ENCODE assay signal across 8 cellular contexts in the genomic region with DNA sequence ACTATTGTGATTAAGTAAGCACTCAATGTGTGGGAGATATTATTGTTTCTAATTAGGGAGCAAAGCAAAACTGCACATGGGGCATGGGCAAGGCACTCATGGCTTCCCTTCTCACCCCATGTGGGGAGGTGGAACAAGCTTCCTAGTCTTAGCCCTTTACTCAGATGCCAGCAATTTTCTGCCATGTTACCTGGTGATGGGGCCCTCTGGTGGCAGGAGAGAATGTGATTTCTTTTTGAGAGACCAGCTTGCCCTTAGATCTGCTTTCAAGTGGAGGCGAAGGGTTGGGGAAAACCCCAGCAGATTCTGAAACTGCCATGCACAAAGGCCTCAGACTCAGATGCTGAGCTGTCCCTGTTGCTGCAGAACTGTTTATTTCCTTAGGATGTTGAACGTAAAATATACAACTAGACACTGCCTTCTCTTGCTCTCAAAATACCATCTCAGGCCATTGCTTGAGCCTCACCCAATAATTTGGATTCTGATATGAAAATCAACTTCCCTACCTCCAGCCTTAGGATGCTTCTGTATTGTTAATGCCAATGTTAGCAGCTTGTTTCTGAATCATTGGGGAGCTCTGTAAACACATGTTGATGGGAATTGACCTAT.
DNase-seq lines count a peak whose midpoint lies in the region; ATAC-seq and TF ChIP-seq lines count a peak whose summit lies in the region.

No MANE protein-coding gene starts in this region.

- DNase-seq in A673 (ENCODE audit: low spot score) (peak; percentile 70), NCI-H2081 treated with DMSO at 0.1 percent for 48 hours (lab: John Stamatoyannopoulos, UW) (peak; percentile 23), dermis blood vessel endothelial cell (peak; percentile 75), naive B cell (peak; percentile 54), testis (peak; percentile 40)

- POLR2A ChIA-PET in A673 (lab: Charles Lee; ENCODE audit: low non-redundant PET) = no interaction called here

- WGBS in testis, 2 donors = 79 to 83% methylated on average over 2 of the region's 2 CpGs

- intact Hi-C loops in A673 (cut with micrococcal nuclease; ENCODE audit: unreplicated experiment) (loop anchor here (2.0 kb wide), 1 partner anchor 1299 kb away; no protein-coding TSS in a partner anchor), testis (cut with DNase I; ENCODE audit: low total_unique reads) (no loop called here)

- no TSS peak for BruUV-seq in A673 (replicated peaks; lab: Mats Ljungman, UMichigan)

- no peak overlapping the region for H3K27ac ChIP-seq in A673 (ENCODE audit: low read depth, low read length, poor library complexity, severe bottlenecking)
- H3K27ac ChIP-seq in testis = no peak overlapping the region

- no peaks in the 10 kb centered on the region for H3K27me3 ChIP-seq in A673 (replicated peaks; ENCODE audit: insufficient read depth, low read depth, low read length, poor library complexity)
- no peaks in the 10 kb centered on the region for H3K27me3 ChIP-seq in testis

- H3K4me1 ChIP-seq in A673 (ENCODE audit: insufficient read depth, low read length, poor library complexity, severe bottlenecking) (peaks cover 3% of the 10 kb centered on the region), testis (no peaks in the 10 kb centered on the region)

- CTCF ChIA-PET in A673 (lab: Charles Lee) = interaction anchor here (0.9 to 1.1 kb wide), 5 partner anchors 87 to 1303 kb away, joined by 3 to 4 read pairs (median 3); no protein-coding TSS in a partner anchor

- peak; percentile 100 for ATAC-seq in GM18502 (IDR thresholded peaks at IDR 0.05; ENCODE audit: poor library complexity, unreplicated experiment)
- peak; percentile 100 for ATAC-seq in HG02870 (IDR thresholded peaks at IDR 0.05; ENCODE audit: unreplicated experiment)
- peak; percentile 96 for ATAC-seq in activated CD4-positive, CD25-positive, alpha-beta regulatory T cell treated with anti-CD3 and anti-CD28 coated beads, Interleukin-2, amount 50 U/mL, for 24 hours
- ATAC-seq in naive B cell (ENCODE audit: low read depth in 2 of 2) = peak; percentile 96 to 97

- no peak for TF ChIP-seq POLR2A in testis (IDR thresholded peaks at IDR 0.05)

- no peaks in the 10 kb centered on the region for H3K36me3 Mint-ChIP-seq in naive B cell

- H3K27ac Mint-ChIP-seq in naive B cell = no peak overlapping the region

- H3K27me3 Mint-ChIP-seq in naive B cell = no peaks in the 10 kb centered on the region

- TF ChIP-seq CTCF in A673 (conservative IDR thresholded peaks at IDR 0.05; ENCODE audit: low read depth, low read length) (peak; percentile 74), testis (IDR thresholded peaks at IDR 0.05) (peak in 2 of 3 experiments; percentile 11 to 37)

- H3K4me3 Mint-ChIP-seq in naive B cell = no peak overlapping the region

- peaks cover 0 to 9% (median 0%) of the 10 kb centered on the region in 3 donors for H3K4me1 Mint-ChIP-seq in naive B cell

- no peaks in the 10 kb centered on the region for H3K9me3 Mint-ChIP-seq in naive B cell

- H3K36me3 ChIP-seq in A673 (ENCODE audit: insufficient read depth, low read length, poor library complexity, severe bottlenecking) = no peaks in the 10 kb centered on the region
- H3K36me3 ChIP-seq in testis (ENCODE audit: low read depth, missing control alignments) = no peaks in the 10 kb centered on the region

- no peaks in the 10 kb centered on the region for H3K9me3 ChIP-seq in A673 (ENCODE audit: low read depth, low read length, poor library complexity, severe bottlenecking)
- H3K9me3 ChIP-seq in testis = no peaks in the 10 kb centered on the region

- no peak overlapping the region for H3K4me3 ChIP-seq in A673 (ENCODE audit: low read depth, low read length, poor library complexity, severe bottlenecking)
- H3K4me3 ChIP-seq in testis = no peak overlapping the region

Comparison
In these comparisons a context has a peak if more than half of its experiments do, and no peak if none do; other contexts are left out.
1. DNase-seq: peak in every context shown above with its lines; median percentile 75 in dermis blood vessel endothelial cell; 70 in A673; 54 in naive B cell; 40 in testis; 23 in NCI-H2081 treated with DMSO at 0.1 percent for 48 hours.